In genomic region chr11:79152511-79152910, GRCh38 we compare ENCODE assay signal across 18 cellular contexts.
"Had no signal": no experiment of that assay in that cellular context is flagged by ENCODE, and none has a peak within 500 bp of the region (broad histone marks: within the 10 kb centered on the region; RNA-seq: fewer than 3 reads in every experiment).

No MANE protein-coding gene starts in this region.

- H3K9me3 Mint-ChIP-seq: activated naive CD8-positive, alpha-beta T cell treated with anti-CD3 and anti-CD28 coated beads for 36 hours; memory B cell; natural killer cell treated with Interleukin-12 subunit alpha and Interleukin-12 subunit beta and Interleukin-15 and Interleukin-18, amount 100 ng/mL, for 72 hours; T-helper 2 cell treated with Interferon-gamma antibody and Interleukin-4, amounts not matched to agents 5 μg/mL and 100 μg/mL, for 36 hours had no signal

- DNase-seq: activated CD4-positive, alpha-beta T cell treated with anti-CD3 and anti-CD28 coated beads, Interleukin-2, amount 50 U/mL, for 4 hours; activated CD4-positive, CD25-positive, alpha-beta regulatory T cell treated with anti-CD3 and anti-CD28 coated beads, Interleukin-2, amount 50 U/mL, for 72 hours; activated CD8-positive, alpha-beta memory T cell treated with anti-CD3 and anti-CD28 coated beads, Interleukin-2, amount 10 ng/mL, durations not matched to agents 7 days and 5 days; activated gamma-delta T cell treated with Interleukin-2 at 50 U/mL for 16 hours; activated naive CD8-positive, alpha-beta T cell treated with anti-CD3 and anti-CD28 coated beads for 36 hours; activated T-cell treated with anti-CD3 and anti-CD28 coated beads, Interleukin-2, amount 50 U/mL, for 48 hours; effector CD4-positive, alpha-beta T cell; immature natural killer cell; stimulated activated CD4-positive, alpha-beta T cell treated with anti-CD3 and anti-CD28 coated beads, Interleukin-15, amount 100 ng/mL, for 24 hours; stimulated activated CD4-positive, alpha-beta T cell treated with anti-CD3 and anti-CD28 coated beads, Interleukin-4, amount 100 ng/mL, for 24 hours; stomach; transverse colon had no signal

- H3K36me3 Mint-ChIP-seq: activated CD8-positive, alpha-beta memory T cell treated with anti-CD3 and anti-CD28 coated beads, Interleukin-2, amount 10 ng/mL, durations not matched to agents 7 days and 5 days; activated naive CD8-positive, alpha-beta T cell treated with anti-CD3 and anti-CD28 coated beads for 36 hours; immature natural killer cell; memory B cell; natural killer cell treated with Interleukin-12 subunit alpha and Interleukin-12 subunit beta and Interleukin-15 and Interleukin-18, amount 100 ng/mL, for 72 hours had no signal

- H3K36me3 ChIP-seq: stomach, transverse colon had no signal

- H3K27ac ChIP-seq: epithelial cell of prostate, stomach, transverse colon had no signal

- H3K27me3 ChIP-seq: stomach, transverse colon had no signal

- H3K4me1 Mint-ChIP-seq: activated CD8-positive, alpha-beta memory T cell treated with anti-CD3 and anti-CD28 coated beads, Interleukin-2, amount 10 ng/mL, durations not matched to agents 7 days and 5 days; activated naive CD8-positive, alpha-beta T cell treated with anti-CD3 and anti-CD28 coated beads for 36 hours; immature natural killer cell; memory B cell had no signal

- H3K27ac Mint-ChIP-seq: activated CD8-positive, alpha-beta memory T cell treated with anti-CD3 and anti-CD28 coated beads, Interleukin-2, amount 10 ng/mL, durations not matched to agents 7 days and 5 days; activated naive CD8-positive, alpha-beta T cell treated with anti-CD3 and anti-CD28 coated beads for 36 hours; immature natural killer cell; memory B cell; natural killer cell treated with Interleukin-12 subunit alpha and Interleukin-12 subunit beta and Interleukin-15 and Interleukin-18, amount 100 ng/mL, for 72 hours; T-helper 2 cell treated with Interferon-gamma antibody and Interleukin-4, amounts not matched to agents 5 μg/mL and 100 μg/mL, for 36 hours had no signal

- H3K4me3 ChIP-seq: coronary artery, stomach, transverse colon had no signal

- H3K27me3 Mint-ChIP-seq: activated CD8-positive, alpha-beta memory T cell treated with anti-CD3 and anti-CD28 coated beads, Interleukin-2, amount 10 ng/mL, durations not matched to agents 7 days and 5 days; activated naive CD8-positive, alpha-beta T cell treated with anti-CD3 and anti-CD28 coated beads for 36 hours; natural killer cell treated with Interleukin-12 subunit alpha and Interleukin-12 subunit beta and Interleukin-15 and Interleukin-18, amount 100 ng/mL, for 72 hours had no signal

- H3K4me3 Mint-ChIP-seq: activated CD8-positive, alpha-beta memory T cell treated with anti-CD3 and anti-CD28 coated beads, Interleukin-2, amount 10 ng/mL, durations not matched to agents 7 days and 5 days; activated naive CD8-positive, alpha-beta T cell treated with anti-CD3 and anti-CD28 coated beads for 36 hours; immature natural killer cell; memory B cell; natural killer cell treated with Interleukin-12 subunit alpha and Interleukin-12 subunit beta and Interleukin-15 and Interleukin-18, amount 100 ng/mL, for 72 hours; T-helper 2 cell treated with Interferon-gamma antibody and Interleukin-4, amounts not matched to agents 5 μg/mL and 100 μg/mL, for 36 hours had no signal

- H3K4me1 ChIP-seq: stomach, transverse colon had no signal

- ATAC-seq: activated CD8-positive, alpha-beta memory T cell treated with anti-CD3 and anti-CD28 coated beads, Interleukin-2, amount 10 ng/mL, durations not matched to agents 7 days and 5 days; left lobe of liver; natural killer cell treated with Interleukin-12 subunit alpha and Interleukin-12 subunit beta and Interleukin-15 and Interleukin-18, amount 100 ng/mL, for 72 hours had no signal

- H3K9me3 ChIP-seq: stomach, transverse colon had no signal
